In genomic region chr2:224195954-224196571, GRCh38 we compare ENCODE assay signal across 18 cellular contexts.
DNase-seq lines count a peak whose midpoint lies in the region; ATAC-seq and TF ChIP-seq lines count a peak whose summit lies in the region.
"Had no signal": no experiment of that assay in that cellular context is flagged by ENCODE, and none has a peak within 500 bp of the region (broad histone marks: within the 10 kb centered on the region; RNA-seq: fewer than 3 reads in every experiment).

No MANE protein-coding gene starts in this region.

- no peak for TF ChIP-seq CTCF in left lung (IDR thresholded peaks at IDR 0.05)

- no peaks in the 10 kb centered on the region for H3K4me1 Mint-ChIP-seq in stimulated activated naive CD8-positive, alpha-beta T cell treated with anti-CD3 and anti-CD28 coated beads, Interleukin-15, amount 100 ng/mL, for 72 hours
- H3K4me1 Mint-ChIP-seq: activated CD4-positive, alpha-beta T cell treated with anti-CD3 and anti-CD28 coated beads, Interleukin-2, amount 10 ng/mL, durations not matched to agents 24 days and 14 days; nephron progenitor cell had no signal

- peaks cover 0 to 4% of the 10 kb centered on the region in 2 donors for H3K9me3 ChIP-seq in left lung
- H3K9me3 ChIP-seq in effector memory CD4-positive, alpha-beta T cell (ENCODE audit: control insufficient read depth, low read length), result no peaks in the 10 kb centered on the region

- in situ Hi-C loops in SK-MEL-5 (cut with HindIII; ENCODE audit: low pct_unique_long_range_greater_than_20kb, low sequenced_read_pairs), result no loop called here

- H3K27ac Mint-ChIP-seq in stimulated activated naive CD8-positive, alpha-beta T cell treated with anti-CD3 and anti-CD28 coated beads, Interleukin-15, amount 100 ng/mL, for 72 hours, result no peak overlapping the region
- H3K27ac Mint-ChIP-seq: activated CD4-positive, alpha-beta T cell treated with anti-CD3 and anti-CD28 coated beads, Interleukin-2, amount 10 ng/mL, durations not matched to agents 24 days and 14 days; endodermal cell; nephron progenitor cell; stimulated activated naive CD8-positive, alpha-beta T cell treated with anti-CD3 and anti-CD28 coated beads, Interleukin-15, Interleukin-2, amounts not matched to agents 100 ng/mL and 50 ng/mL, for 24 hours had no signal

- ATAC-seq in left lung (peak; percentile 38), sciatic nerve (peak; percentile 95), HG03108 (IDR thresholded peaks at IDR 0.05; ENCODE audit: unreplicated experiment) (no peak)
- ATAC-seq in stimulated activated naive CD8-positive, alpha-beta T cell treated with anti-CD3 and anti-CD28 coated beads, Interleukin-15, amount 100 ng/mL, for 72 hours, result no peak

- no peaks in the 10 kb centered on the region for H3K36me3 ChIP-seq in left lung
- H3K36me3 ChIP-seq in effector memory CD4-positive, alpha-beta T cell (ENCODE audit: control insufficient read depth, insufficient read depth, low read length), result no peaks in the 10 kb centered on the region
- H3K36me3 ChIP-seq: MG63 had no signal

- H3K4me1 ChIP-seq in left lung, result no peaks in the 10 kb centered on the region
- no peaks in the 10 kb centered on the region for H3K4me1 ChIP-seq in effector memory CD4-positive, alpha-beta T cell (ENCODE audit: control insufficient read depth, insufficient read depth, low read length, poor library complexity, severe bottlenecking)

- no peaks in the 10 kb centered on the region for H3K27me3 ChIP-seq in left lung
- H3K27me3 ChIP-seq in effector memory CD4-positive, alpha-beta T cell (replicated peaks; ENCODE audit: control insufficient read depth, insufficient read depth, low read length, poor library complexity, severe bottlenecking), result no peaks in the 10 kb centered on the region
- H3K27me3 ChIP-seq: MG63 had no signal

- intact Hi-C loops in left lung (cut with DNase I), result no loop called here
- intact Hi-C loops in sciatic nerve (cut with DNase I), result no loop called here

- DNase-seq in SK-MEL-5 (ENCODE audit: low read depth, low spot score), result peak; percentile 28
- DNase-seq in fibroblast of gingiva (ENCODE audit: low read depth), result peak; percentile 6
- no peak for DNase-seq in left lung
- peak; percentile 60 for DNase-seq in sciatic nerve (ENCODE audit: low spot score)
- no peak for DNase-seq in stimulated activated naive CD8-positive, alpha-beta T cell treated with anti-CD3 and anti-CD28 coated beads, Interleukin-15, amount 100 ng/mL, for 72 hours
- no peak for DNase-seq in effector memory CD4-positive, alpha-beta T cell
- DNase-seq: activated CD4-positive, alpha-beta T cell treated with anti-CD3 and anti-CD28 coated beads, Interleukin-2, amount 10 ng/mL, durations not matched to agents 24 days and 14 days; activated effector memory CD4-positive, alpha-beta T cell treated with Interleukin-2 at 50 U/mL for 16 hours; cerebellar nuclear complex; endodermal cell; NCI-H1694; NCI-H446 treated with DMSO at 0.1 percent for 48 hours; nephron progenitor cell; retina had no signal

- H3K27me3 Mint-ChIP-seq in stimulated activated naive CD8-positive, alpha-beta T cell treated with anti-CD3 and anti-CD28 coated beads, Interleukin-15, amount 100 ng/mL, for 72 hours, result peaks cover 10% of the 10 kb centered on the region
- H3K27me3 Mint-ChIP-seq: activated CD4-positive, alpha-beta T cell treated with anti-CD3 and anti-CD28 coated beads, Interleukin-2, amount 10 ng/mL, durations not matched to agents 24 days and 14 days had no signal

- no peak overlapping the region for H3K4me3 Mint-ChIP-seq in stimulated activated naive CD8-positive, alpha-beta T cell treated with anti-CD3 and anti-CD28 coated beads, Interleukin-15, amount 100 ng/mL, for 72 hours
- H3K4me3 Mint-ChIP-seq: activated CD4-positive, alpha-beta T cell treated with anti-CD3 and anti-CD28 coated beads, Interleukin-2, amount 10 ng/mL, durations not matched to agents 24 days and 14 days; endodermal cell; nephron progenitor cell; stimulated activated naive CD8-positive, alpha-beta T cell treated with anti-CD3 and anti-CD28 coated beads, Interleukin-15, Interleukin-2, amounts not matched to agents 100 ng/mL and 50 ng/mL, for 24 hours had no signal

- H3K27ac ChIP-seq in left lung, result no peak overlapping the region
- no peak overlapping the region for H3K27ac ChIP-seq in effector memory CD4-positive, alpha-beta T cell (ENCODE audit: insufficient read depth, low read length, poor library complexity, severe bottlenecking)
- H3K27ac ChIP-seq: GM23248 had no signal

- no peak overlapping the region for H3K4me3 ChIP-seq in left lung
- no peak overlapping the region for H3K4me3 ChIP-seq in effector memory CD4-positive, alpha-beta T cell (ENCODE audit: insufficient read depth, low read depth, low read length, poor library complexity, severe bottlenecking)
- H3K4me3 ChIP-seq: GM23248, MG63 had no signal

- H3K9me3 Mint-ChIP-seq in stimulated activated naive CD8-positive, alpha-beta T cell treated with anti-CD3 and anti-CD28 coated beads, Interleukin-15, amount 100 ng/mL, for 72 hours, result peaks cover 0 to 10% of the 10 kb centered on the region in 2 donors

Comparison
In these comparisons a context has a peak if more than half of its experiments do, and no peak if none do; other contexts are left out.
1. DNase-seq: peak in SK-MEL-5 (single experiment), fibroblast of gingiva (single experiment) and sciatic nerve (single experiment); none in left lung (0 of 2), stimulated activated naive CD8-positive, alpha-beta T cell treated with anti-CD3 and anti-CD28 coated beads, Interleukin-15, amount 100 ng/mL, for 72 hours (0 of 2) and effector memory CD4-positive, alpha-beta T cell (0 of 3).
2. ATAC-seq: peak in left lung (single experiment) and sciatic nerve (single experiment); none in stimulated activated naive CD8-positive, alpha-beta T cell treated with anti-CD3 and anti-CD28 coated beads, Interleukin-15, amount 100 ng/mL, for 72 hours (single experiment) and HG03108 (single experiment).